ENCODE assay signal across 1 cellular context in the genomic region with DNA sequence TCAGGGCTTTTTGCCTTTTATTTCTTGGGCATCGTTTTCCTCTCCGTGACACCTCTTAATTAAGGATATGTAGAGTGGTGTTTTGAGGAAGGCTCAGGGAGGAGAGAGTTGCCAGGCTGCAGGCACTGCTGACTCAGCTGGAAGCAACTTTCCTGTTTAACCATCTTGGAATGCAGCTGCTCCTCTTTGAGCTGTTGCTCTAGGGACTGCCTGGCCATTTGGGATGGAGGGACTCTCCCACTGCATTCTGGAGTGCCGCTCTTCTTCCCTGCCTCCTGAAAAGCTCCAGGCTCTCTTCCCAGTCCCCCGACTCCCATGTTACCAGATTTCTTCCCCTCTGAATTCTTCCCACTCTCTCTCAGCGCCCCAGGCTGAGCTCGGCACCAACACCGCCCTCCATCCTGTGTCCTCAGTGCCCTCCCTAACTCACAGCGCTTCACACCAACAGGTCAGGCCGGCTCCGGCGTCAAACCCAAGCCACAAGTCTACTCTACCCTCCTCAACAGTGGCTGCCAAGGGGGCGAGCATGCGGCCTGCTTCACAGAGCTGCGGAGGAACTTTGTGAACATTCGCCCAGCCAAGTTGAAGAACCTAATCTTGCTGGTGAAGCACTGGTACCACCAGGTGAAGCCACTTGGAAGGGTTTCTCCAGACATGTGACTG.
A peak's percentile ranks its signal among the peaks of the same experiment; 100 is the strongest.
TF ChIP-seq lines count a peak whose summit lies in the region.

No MANE protein-coding gene starts in this region.

TF ChIP-seq in A549, 52 proteins besides CTCF, POLR2A, EP300 and RAD21:
- TF ChIP-seq, protein P1, sequence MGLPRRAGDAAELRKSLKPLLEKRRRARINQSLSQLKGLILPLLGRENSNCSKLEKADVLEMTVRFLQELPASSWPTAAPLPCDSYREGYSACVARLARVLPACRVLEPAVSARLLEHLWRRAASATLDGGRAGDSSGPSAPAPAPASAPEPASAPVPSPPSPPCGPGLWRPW (IDR thresholded peaks at IDR 0.05), result no peak
- TF ChIP-seq MAFK (IDR thresholded peaks at IDR 0.05; ENCODE audit: partially characterized antibody), result peak; percentile 93
TF ChIP-seq in A549: peak in this region for 1.
